ENCODE assay signal across 8 cellular contexts in genomic region chr15:59492389-59493377, GRCh38. TPM values are rescaled to one million over a fixed set of nuclear protein-coding genes. Genes with fewer than 3 reads are reported as not detected.
DNase-seq lines count a peak whose midpoint lies in the region; ATAC-seq lines count a peak whose summit lies in the region.

No MANE protein-coding gene starts in this region.

- H3K27me3 ChIP-seq in ACC112 (ENCODE audit: insufficient read depth, low read length), result no peaks in the 10 kb centered on the region

- H2AFZ ChIP-seq in ACC112 (ENCODE audit: low read length, unreplicated experiment), result no peak overlapping the region

- DNase-seq in NCI-H2227 treated with DMSO at 0.1 percent for 48 hours (lab: John Stamatoyannopoulos, UW) (peak; percentile 54), cerebellum (ENCODE audit: low spot score) (peak; percentile 61), left lobe of liver (ENCODE audit: low spot score) (peak; percentile 67)
- peak; percentile 21 for DNase-seq in stimulated activated CD4-positive, alpha-beta T cell treated with anti-CD3 and anti-CD28 coated beads, Interleukin-2, amount 100 ng/mL, for 4 hours (ENCODE audit: low read depth)

- H3K79me2 ChIP-seq in ACC112 (ENCODE audit: control insufficient read depth, insufficient read depth, low read length, unreplicated experiment), result no peaks in the 10 kb centered on the region

- no peak overlapping the region for H3K27ac ChIP-seq in ACC112 (ENCODE audit: low read depth, low read length)

- ATAC-seq in GM19455 (IDR thresholded peaks at IDR 0.05; ENCODE audit: unreplicated experiment) (peak; percentile 61), left lobe of liver (peak; percentile 100), GM18858 (IDR thresholded peaks at IDR 0.05; ENCODE audit: unreplicated experiment) (no peak)
- ATAC-seq in activated CD4-positive, CD25-positive, alpha-beta regulatory T cell treated with anti-CD3 and anti-CD28 coated beads, Interleukin-2, amount 50 U/mL, for 24 hours, result peak; percentile 46 to 69

- H3K36me3 ChIP-seq in ACC112 (ENCODE audit: insufficient read depth, low read length), result no peaks in the 10 kb centered on the region

- H3K4me1 ChIP-seq in ACC112 (ENCODE audit: control insufficient read depth, insufficient read depth, low read length, unreplicated experiment), result peaks cover 5% of the 10 kb centered on the region

- 0 out of 2 replicates have a peak overlapping the region, but pooled peaks have one; percentile 20 for H3K4me3 ChIP-seq in ACC112 (ENCODE audit: low read depth, low read length)

RNA-seq across cellular contexts. Expression of gene FAM81A, which starts 54.7 kb away (rescaled TPM):
- total RNA-seq in cerebellum, result 4.9 TPM
- total RNA-seq in left lobe of liver, result not detected
